In the genomic region with DNA sequence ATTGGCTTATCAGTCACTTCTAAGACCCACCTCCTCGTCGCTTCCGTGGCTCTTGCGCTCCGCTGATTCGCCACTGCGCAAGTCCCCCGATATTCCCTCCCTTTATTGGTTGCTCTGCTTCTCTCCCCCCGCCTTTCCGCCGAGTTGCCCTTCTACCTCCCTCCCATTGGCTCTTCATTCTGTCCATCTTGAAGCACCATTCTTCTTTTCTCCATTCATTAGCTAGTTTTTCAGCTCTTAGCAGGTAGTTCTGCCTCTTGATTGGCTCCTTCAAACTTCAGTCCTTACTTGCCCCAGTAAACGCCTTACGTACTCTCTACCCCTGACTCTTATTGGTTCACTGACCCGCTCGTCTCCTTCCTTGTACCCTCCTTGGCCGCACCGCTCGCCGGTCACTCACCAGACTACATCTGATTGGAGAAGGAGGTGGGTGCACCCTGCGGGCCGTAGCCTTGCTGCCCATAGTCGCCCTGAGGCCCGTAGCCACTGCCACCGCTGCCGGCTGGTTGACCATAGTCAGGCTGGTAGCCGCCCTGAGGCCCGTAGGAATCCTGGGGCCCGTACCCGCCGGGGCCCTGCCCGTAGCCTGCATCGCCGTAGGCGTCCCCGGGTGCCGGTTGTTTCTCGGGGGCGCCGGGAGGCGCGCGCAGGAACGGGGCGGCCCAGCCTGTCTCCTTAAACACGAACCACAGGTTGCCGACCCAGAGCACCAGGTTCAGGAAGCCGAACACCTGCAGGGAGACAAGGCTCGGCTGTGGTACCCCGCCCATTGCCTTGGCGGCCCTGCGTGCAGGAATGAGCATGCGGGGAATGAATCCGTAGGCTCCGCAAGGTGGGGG, we compare ENCODE assay signal across 8 cellular contexts. TPM values are rescaled to one million over a fixed set of nuclear protein-coding genes. Genes with fewer than 3 reads are reported as not detected.
DNase-seq lines count a peak whose midpoint lies in the region; ATAC-seq and TF ChIP-seq lines count a peak whose summit lies in the region.

No MANE protein-coding gene starts in this region.

- peak; percentile 89 for ATAC-seq in GM21515 (IDR thresholded peaks at IDR 0.05; ENCODE audit: unreplicated experiment)

- H3K27me3 ChIP-seq in HUES64 (ENCODE audit: insufficient read depth, low read length) (no peaks in the 10 kb centered on the region), mucosa of rectum (ENCODE audit: control insufficient read depth in 2 of 2, insufficient read depth in 2 of 2, low read length in 2 of 2) (no peaks in the 10 kb centered on the region)

- H3K27ac ChIP-seq in HUES64 (ENCODE audit: low read depth, low read length), result peak overlapping the region; percentile 84
- peak overlapping the region; percentile 79 to 90 for H3K27ac ChIP-seq in mucosa of rectum (ENCODE audit: low read depth in 2 of 2, low read length in 2 of 2)

- H3K4me1 ChIP-seq in HUES64 (ENCODE audit: insufficient read depth, low read length) (no peaks in the 10 kb centered on the region; the same call in 1 of the 2 replicates), mucosa of rectum (ENCODE audit: control insufficient read depth in 2 of 2, insufficient read depth in 2 of 2, low read length in 2 of 2) (no peaks in the 10 kb centered on the region)

- H3K9me3 ChIP-seq in HUES64 (ENCODE audit: insufficient read depth, low read depth, low read length) (no peaks in the 10 kb centered on the region), mucosa of rectum (ENCODE audit: control insufficient read depth in 2 of 2, low read length in 2 of 2) (no peaks in the 10 kb centered on the region)

- H3K9ac ChIP-seq in HUES64 (ENCODE audit: low read depth, low read length), result peak overlapping the region; percentile 74
- peak overlapping the region; percentile 71 to 75 for H3K9ac ChIP-seq in mucosa of rectum (ENCODE audit: low read depth in 1 of 2, low read length in 2 of 2)

- DNase-seq in DMS 273 (lab: John Stamatoyannopoulos, UW; ENCODE audit: unreplicated experiment), result peak; percentile 98
- peak; percentile 98 for DNase-seq in OCI-M1 (lab: John Stamatoyannopoulos, UW)
- peak; percentile 73 for DNase-seq in activated T-cell treated with anti-CD3 and anti-CD28 coated beads, Interleukin-2, amount 50 U/mL, for 1 hour
- DNase-seq in erythroblast (lab: John Stamatoyannopoulos, UW), result peak; percentile 97 to 99
- DNase-seq in stimulated activated CD8-positive, alpha-beta memory T cell treated with anti-CD3 and anti-CD28 coated beads, Interleukin-7, amount 100 ng/mL, for 24 hours (ENCODE audit: low read depth), result peak; percentile 48

- H3K36me3 ChIP-seq in HUES64 (ENCODE audit: insufficient read depth, low read length), result no peaks in the 10 kb centered on the region
- H3K36me3 ChIP-seq in mucosa of rectum (ENCODE audit: control insufficient read depth in 2 of 2, insufficient read depth in 2 of 2, low read length in 2 of 2), result no peaks in the 10 kb centered on the region

- under 1% methylated on average over 54 of the region's 54 CpGs for WGBS in HUES64

- H3K4me3 ChIP-seq in HUES64 (ENCODE audit: low read length), result peak overlapping the region; percentile 76
- H3K4me3 ChIP-seq in mucosa of rectum (ENCODE audit: low read length in 2 of 2), result peak overlapping the region; percentile 62 to 74

- peak; percentile 75 for TF ChIP-seq POLR2A in erythroblast (IDR thresholded peaks at IDR 0.05; ENCODE audit: low read length)

RNA-seq across cellular contexts. Expression of a gene that starts 5.1 kb away (rescaled TPM):
- polyA plus RNA-seq in HUES64 (2013, experiment 1 of 2), result 5.7 TPM
- polyA plus RNA-seq in HUES64 (2013, experiment 2 of 2), result 5.5 TPM

RNA-seq across cellular contexts. Expression of a gene that starts 8.7 kb away (rescaled TPM):
- polyA plus RNA-seq in HUES64 (2013, experiment 1 of 2), result 3.6 TPM
- polyA plus RNA-seq in HUES64 (2013, experiment 2 of 2), result 3.9 TPM

RNA-seq across cellular contexts. Expression of a gene that starts 19.6 kb away (rescaled TPM):
- 2.8 TPM for polyA plus RNA-seq in HUES64 (2013, experiment 1 of 2)
- polyA plus RNA-seq in HUES64 (2013, experiment 2 of 2), result 3.8 TPM

RNA-seq across cellular contexts. Expression of a gene that starts 28.7 kb away (rescaled TPM):
- polyA plus RNA-seq in HUES64 (2013, experiment 1 of 2), result 0.20 TPM
- polyA plus RNA-seq in HUES64 (2013, experiment 2 of 2), result 0.57 TPM

RNA-seq across cellular contexts. Expression of a gene that starts 41.9 kb away (rescaled TPM):
- polyA plus RNA-seq in HUES64 (2013, experiment 1 of 2), result 0.15 TPM
- polyA plus RNA-seq in HUES64 (2013, experiment 2 of 2), result 0.19 TPM

Comparison
In these comparisons a context has a peak if more than half of its experiments do, and no peak if none do; other contexts are left out.
1. Peak in every context shown above with its lines: DNase-seq, ATAC-seq, H3K4me3 ChIP-seq and H3K27ac ChIP-seq.
2. DNase-seq: peak in every context shown above with its lines; median percentile 98 in DMS 273; 98 in OCI-M1; 98 in erythroblast; 73 in activated T-cell treated with anti-CD3 and anti-CD28 coated beads, Interleukin-2, amount 50 U/mL, for 1 hour; 48 in stimulated activated CD8-positive, alpha-beta memory T cell treated with anti-CD3 and anti-CD28 coated beads, Interleukin-7, amount 100 ng/mL, for 24 hours.